In genomic region chr20:38534756-38535155, GRCh38 we compare ENCODE assay signal across 26 cellular contexts. TPM values are rescaled to one million over a fixed set of nuclear protein-coding genes. Genes with fewer than 3 reads are reported as not detected.
DNase-seq lines count a peak whose midpoint lies in the region; FAIRE-seq and TF ChIP-seq lines count a peak whose summit lies in the region.
"Had no signal": no experiment of that assay in that cellular context is flagged by ENCODE, and none has a peak within 500 bp of the region (broad histone marks: within the 10 kb centered on the region; RNA-seq: fewer than 3 reads in every experiment).

No MANE protein-coding gene starts in this region.

- H3K14ac ChIP-seq in H1 (ENCODE audit: insufficient read length), result no peak overlapping the region

- peak overlapping the region in 1 of 4 experiments; percentile 10; a peak in 1 of 7 replicates for H3K9ac ChIP-seq in H1 (replicated peaks in 1 of 4; ENCODE audit: extremely low read depth in 1 of 4, low read depth in 3 of 4, low read length in 3 of 4)
- H3K9ac ChIP-seq: BLaER1 treated with 17β-estradiol and CSF1 and Interleukin-3, amounts not matched to agents 10 nM and 100 nM; KMS-11 had no signal

- H3K9me3 ChIP-seq in H1 (ENCODE audit: insufficient read depth in 2 of 2, low read depth in 1 of 2, low read length in 1 of 2) (no peaks in the 10 kb centered on the region), esophagus muscularis mucosa (no peaks in the 10 kb centered on the region)
- H3K9me3 ChIP-seq: A549; BLaER1 treated with 17β-estradiol and CSF1 and Interleukin-3, amounts not matched to agents 10 nM and 100 nM; upper lobe of left lung had no signal

- POLR2A ChIA-PET in activated CD4-positive, alpha-beta memory T cell treated with anti-CD3 and anti-CD28 coated beads for 36 hours (lab: Charles Lee), result interaction anchor here (0.8 kb wide), 1 partner anchor 62 kb away, joined by 3 read pairs; the partner anchor contains the start of gene RALGAPB
- POLR2A ChIA-PET in activated CD4-positive, alpha-beta memory T cell treated with anti-CD3 and anti-CD28 coated beads, Interleukin-2, amount 10 ng/mL, durations not matched to agents 7 days and 5 days (lab: Charles Lee), result interaction anchor here (1.1 kb wide), 1 partner anchor 62 kb away, joined by 4 read pairs; the partner anchor contains the start of gene RALGAPB
- POLR2A ChIA-PET in H1 (lab: Charles Lee; ENCODE audit: partially characterized antibody), result no interaction called here

- no peak overlapping the region for H3K4ac ChIP-seq in H1 (replicated peaks; ENCODE audit: insufficient read length, low read depth, low read length)

- no peak overlapping the region for H3K4me2 ChIP-seq in H1 (ENCODE audit: insufficient read depth in 1 of 2, low read depth in 2 of 2, low read length in 2 of 2)
- H3K4me2 ChIP-seq: A549; BLaER1 treated with 17β-estradiol and CSF1 and Interleukin-3, amounts not matched to agents 10 nM and 100 nM; KMS-11 had no signal

- H3K23ac ChIP-seq in H1 (ENCODE audit: insufficient read length), result peak overlapping the region; percentile 15

- no peak overlapping the region for H2BK15ac ChIP-seq in H1 (ENCODE audit: low read length)

- no peak overlapping the region for H3K4me3 Mint-ChIP-seq in activated CD4-positive, alpha-beta memory T cell treated with anti-CD3 and anti-CD28 coated beads for 36 hours
- no peak overlapping the region for H3K4me3 Mint-ChIP-seq in activated CD4-positive, alpha-beta memory T cell treated with anti-CD3 and anti-CD28 coated beads, Interleukin-2, amount 10 ng/mL, durations not matched to agents 7 days and 5 days
- H3K4me3 Mint-ChIP-seq: naive B cell had no signal

- H2BK12ac ChIP-seq in H1 (ENCODE audit: low read depth, low read length), result no peak overlapping the region

- H4K5ac ChIP-seq in H1 (ENCODE audit: insufficient read length, low read depth, low read length), result no peak overlapping the region

- H3K4me1 Mint-ChIP-seq in activated CD4-positive, alpha-beta memory T cell treated with anti-CD3 and anti-CD28 coated beads for 36 hours (ENCODE audit: low read depth), result peaks cover 5% of the 10 kb centered on the region
- peaks cover 21% of the 10 kb centered on the region for H3K4me1 Mint-ChIP-seq in activated CD4-positive, alpha-beta memory T cell treated with anti-CD3 and anti-CD28 coated beads, Interleukin-2, amount 10 ng/mL, durations not matched to agents 7 days and 5 days
- H3K4me1 Mint-ChIP-seq: naive B cell had no signal

- FAIRE-seq in H1 (lab: Jason Lieb, UNC), result no peak
- FAIRE-seq: A549, GM12892 had no signal

- CTCF ChIA-PET in activated CD4-positive, alpha-beta memory T cell treated with anti-CD3 and anti-CD28 coated beads for 36 hours (lab: Charles Lee), result interaction anchor here (1.0 to 1.4 kb wide), 2 partner anchors 19 to 62 kb away, joined by 4 to 5 read pairs; partner anchors contain the start of gene RALGAPB
- CTCF ChIA-PET in activated CD4-positive, alpha-beta memory T cell treated with anti-CD3 and anti-CD28 coated beads, Interleukin-2, amount 10 ng/mL, durations not matched to agents 7 days and 5 days (lab: Charles Lee), result interaction anchor here (0.6 kb wide), 1 partner anchor 156 kb away, joined by 3 read pairs; no protein-coding TSS in a partner anchor
- CTCF ChIA-PET in H1 (lab: Charles Lee; ENCODE audit: partially characterized antibody), result no interaction called here

- H3K4me1 ChIP-seq in H1 (replicated peaks in 1 of 4; ENCODE audit: control insufficient read depth in 3 of 4, insufficient read depth in 4 of 4, low read length in 3 of 4), result no peaks in the 10 kb centered on the region
- no peaks in the 10 kb centered on the region for H3K4me1 ChIP-seq in esophagus muscularis mucosa
- H3K4me1 ChIP-seq: A549; BLaER1 treated with 17β-estradiol and CSF1 and Interleukin-3, amounts not matched to agents 10 nM and 100 nM; upper lobe of left lung had no signal

- H3K4me3 ChIP-seq in GM12865 (ENCODE audit: low read depth, low read length) (no peak overlapping the region), H1 (ENCODE audit: extremely low read depth in 1 of 4, insufficient read depth in 2 of 4, low read depth in 3 of 4, low read length in 4 of 4) (no peak overlapping the region), esophagus muscularis mucosa (no peak overlapping the region)
- H3K4me3 ChIP-seq: A549; BLaER1 treated with 17β-estradiol and CSF1 and Interleukin-3, amounts not matched to agents 10 nM and 100 nM; upper lobe of left lung had no signal

- no peak overlapping the region for H3K18ac ChIP-seq in H1 (ENCODE audit: extremely low read depth, low read length)

- H3K79me2 ChIP-seq in H1 (ENCODE audit: control insufficient read depth in 1 of 2, insufficient read depth in 2 of 2, low read length in 2 of 2), result no peaks in the 10 kb centered on the region

- peaks cover 2% of the 10 kb centered on the region in 2 experiments for H4K20me1 ChIP-seq in H1 (replicated peaks in 1 of 2; ENCODE audit: control insufficient read depth in 1 of 2, insufficient read depth in 2 of 2, low read length in 2 of 2)
- H4K20me1 ChIP-seq: BLaER1 treated with 17β-estradiol and CSF1 and Interleukin-3, amounts not matched to agents 10 nM and 100 nM had no signal

- no peak overlapping the region for H3K56ac ChIP-seq in H1 (replicated peaks; ENCODE audit: insufficient read length, low read depth, low read length)

- peak overlapping the region; percentile 62 for H3K27ac Mint-ChIP-seq in activated CD4-positive, alpha-beta memory T cell treated with anti-CD3 and anti-CD28 coated beads for 36 hours
- H3K27ac Mint-ChIP-seq in activated CD4-positive, alpha-beta memory T cell treated with anti-CD3 and anti-CD28 coated beads, Interleukin-2, amount 10 ng/mL, durations not matched to agents 7 days and 5 days, result no peak overlapping the region

- H3K27me3 Mint-ChIP-seq in activated CD4-positive, alpha-beta memory T cell treated with anti-CD3 and anti-CD28 coated beads for 36 hours, result no peaks in the 10 kb centered on the region
- H3K27me3 Mint-ChIP-seq in activated CD4-positive, alpha-beta memory T cell treated with anti-CD3 and anti-CD28 coated beads, Interleukin-2, amount 10 ng/mL, durations not matched to agents 7 days and 5 days, result no peaks in the 10 kb centered on the region
- H3K27me3 Mint-ChIP-seq: naive B cell had no signal

- no peak overlapping the region for H2BK5ac ChIP-seq in H1 (ENCODE audit: low read depth, low read length)

- H3K36me3 ChIP-seq in H1 (ENCODE audit: control insufficient read depth in 2 of 4, insufficient read depth in 4 of 4, low read length in 3 of 4), result peaks cover 0 to 43% (median 25%) of the 10 kb centered on the region in 4 experiments; a peak in 7 of 8 replicates
- H3K36me3 ChIP-seq in esophagus muscularis mucosa, result peaks cover 36 to 100% (median 88%) of the 10 kb centered on the region in 4 donors

- peak; percentile 58 for DNase-seq in activated CD4-positive, alpha-beta memory T cell treated with anti-CD3 and anti-CD28 coated beads for 36 hours
- DNase-seq in activated CD4-positive, alpha-beta memory T cell treated with anti-CD3 and anti-CD28 coated beads, Interleukin-2, amount 10 ng/mL, durations not matched to agents 7 days and 5 days, result no peak
- peak; percentile 2 for DNase-seq in GM12865 (ENCODE audit: low read depth)
- DNase-seq in H1 (ENCODE audit: low read depth in 1 of 2, low spot score in 2 of 2), result no peak
- peak; percentile 2 for DNase-seq in stimulated activated CD4-positive, alpha-beta T cell treated with anti-CD3 and anti-CD28 coated beads, Interleukin-4, amount 100 ng/mL, for 1 hour
- no peak for DNase-seq in NCI-H1417 (lab: John Stamatoyannopoulos, UW)
- no peak for DNase-seq in esophagus muscularis mucosa (ENCODE audit: extremely low spot score)
- DNase-seq in NCI-H526 treated with DMSO at 0.1 percent for 48 hours (lab: John Stamatoyannopoulos, UW), result no peak
- DNase-seq: activated gamma-delta T cell, DND-41, left colon, mesendoderm, naive B cell, NCI-H187, retina had no signal

- intact Hi-C loops in activated CD4-positive, alpha-beta memory T cell treated with anti-CD3 and anti-CD28 coated beads for 36 hours (cut with micrococcal nuclease), result no loop called here
- intact Hi-C loops in esophagus muscularis mucosa (cut with DNase I), result no loop called here

- H4K8ac ChIP-seq in H1 (ENCODE audit: extremely low read depth, insufficient read depth, low read length), result peak overlapping the region; percentile 51; the same call in 1 of the 2 replicates

- H3K36me3 Mint-ChIP-seq in activated CD4-positive, alpha-beta memory T cell treated with anti-CD3 and anti-CD28 coated beads for 36 hours, result peaks cover 41% of the 10 kb centered on the region
- H3K36me3 Mint-ChIP-seq in activated CD4-positive, alpha-beta memory T cell treated with anti-CD3 and anti-CD28 coated beads, Interleukin-2, amount 10 ng/mL, durations not matched to agents 7 days and 5 days (ENCODE audit: low read depth), result peaks cover 57% of the 10 kb centered on the region

- no peak for TF ChIP-seq CTCF in GM12865 (IDR thresholded peaks at IDR 0.05; ENCODE audit: insufficient read depth, low read depth, low read length, missing control alignments)
- TF ChIP-seq CTCF in H1 (IDR thresholded peaks at IDR 0.05; ENCODE audit: control extremely low read depth in 1 of 3, insufficient read depth in 1 of 3, low read depth in 1 of 3, low read length in 3 of 3), result no peak
- TF ChIP-seq CTCF in esophagus muscularis mucosa (IDR thresholded peaks at IDR 0.05), result no peak

- no peak for TF ChIP-seq RAD21 in H1 (IDR thresholded peaks at IDR 0.05 in 1 of 2, conservative IDR thresholded peaks at IDR 0.05 in 1 of 2; ENCODE audit: low read depth in 2 of 2, low read length in 2 of 2)

- H3K27me3 ChIP-seq in H1 (replicated peaks in 1 of 4; ENCODE audit: control insufficient read depth in 3 of 4, extremely low read depth in 1 of 4, insufficient read depth in 3 of 4, low read length in 3 of 4) (no peaks in the 10 kb centered on the region), esophagus muscularis mucosa (no peaks in the 10 kb centered on the region)
- H3K27me3 ChIP-seq: BLaER1 treated with 17β-estradiol and CSF1 and Interleukin-3, amounts not matched to agents 10 nM and 100 nM; upper lobe of left lung had no signal

- no peaks in the 10 kb centered on the region for H3K23me2 ChIP-seq in H1 (ENCODE audit: low read depth, low read length)

- H2BK120ac ChIP-seq in H1 (replicated peaks; ENCODE audit: low read depth, low read length), result no peak overlapping the region

- TF ChIP-seq POLR2A in H1 (IDR thresholded peaks at IDR 0.05; ENCODE audit: control extremely low read depth in 1 of 2, low read depth in 2 of 2, low read length in 2 of 2) (no peak), esophagus muscularis mucosa (IDR thresholded peaks at IDR 0.05; ENCODE audit: low read depth) (no peak)

- no peaks in the 10 kb centered on the region for H3K9me3 Mint-ChIP-seq in activated CD4-positive, alpha-beta memory T cell treated with anti-CD3 and anti-CD28 coated beads for 36 hours
- H3K9me3 Mint-ChIP-seq in activated CD4-positive, alpha-beta memory T cell treated with anti-CD3 and anti-CD28 coated beads, Interleukin-2, amount 10 ng/mL, durations not matched to agents 7 days and 5 days, result no peaks in the 10 kb centered on the region
- H3K9me3 Mint-ChIP-seq: naive B cell had no signal

- H2AK5ac ChIP-seq in H1 (ENCODE audit: low read depth, low read length), result no peak overlapping the region

- no peak overlapping the region for H3K27ac ChIP-seq in H1 (ENCODE audit: low read depth, low read length)
- no peak overlapping the region for H3K27ac ChIP-seq in esophagus muscularis mucosa (replicated peaks in 1 of 4)
- H3K27ac ChIP-seq: A549; BLaER1 treated with 17β-estradiol and CSF1 and Interleukin-3, amounts not matched to agents 10 nM and 100 nM; KMS-11; upper lobe of left lung; VCaP had no signal

- 93% methylated on average over 11 of the region's 11 CpGs; no CpG with 5 or more reads in 1 of the 2 experiments for WGBS in H1 (ENCODE audit: extremely low coverage in 1 of 2, insufficient coverage in 1 of 2, insufficient read length in 1 of 2, insufficient replicate concordance in 2 of 2, low coverage in 1 of 2, low lambda C conversion rate in 2 of 2, missing lambda C conversion rate in 1 of 2), 2 experiments
- 88% methylated on average over 8 of the region's 11 CpGs for WGBS in esophagus muscularis mucosa

- no peak for TF ChIP-seq EP300 in H1 (IDR thresholded peaks at IDR 0.05; ENCODE audit: borderline replicate concordance in 1 of 2, low read depth in 2 of 2, low read length in 2 of 2)
- no peak for TF ChIP-seq EP300 in esophagus muscularis mucosa (IDR thresholded peaks at IDR 0.05)

- H4K91ac ChIP-seq in H1 (replicated peaks; ENCODE audit: insufficient read length, low read length), result no peak overlapping the region

- H2AFZ ChIP-seq in H1 (ENCODE audit: low read length), result no peak overlapping the region

- no peaks in the 10 kb centered on the region for H3K79me1 ChIP-seq in H1 (ENCODE audit: low read depth, low read length)

- no peak overlapping the region for H2BK20ac ChIP-seq in H1 (ENCODE audit: low read length)

RNA-seq across cellular contexts. Expression of gene ADIG, which starts 46.2 kb away (rescaled TPM):
- total RNA-seq in activated CD4-positive, alpha-beta memory T cell treated with anti-CD3 and anti-CD28 coated beads for 36 hours, result not detected
- total RNA-seq in activated CD4-positive, alpha-beta memory T cell treated with anti-CD3 and anti-CD28 coated beads, Interleukin-2, amount 10 ng/mL, durations not matched to agents 7 days and 5 days, result not detected
- total RNA-seq in H1 (2021; fragmentation: NEBNext Ultra II Directional; extraction: Animal tissue kit (Norgen Biotek cat#: 25700)), result not detected in 2 replicates
- not detected in 2 replicates for polyA plus RNA-seq in H1 (2011; rRNA removed)
- not detected for polyA plus RNA-seq in H1 (2011; cell fraction: cytosol; rRNA removed)
- polyA plus RNA-seq in H1 (2011; cell fraction: nucleus; rRNA removed), result not detected
- polyA plus RNA-seq in H1 (2012, experiment 1 of 2), result not detected in 4 replicates
- not detected for polyA plus RNA-seq in H1 (2012, experiment 2 of 2)
- polyA plus RNA-seq in H1 (2013, experiment 1 of 2), result not detected
- polyA plus RNA-seq in H1 (2013, experiment 2 of 2), result not detected
- not detected in 2 replicates for polyA minus RNA-seq in H1 (2011; rRNA and poly(A)+ RNA removed)
- not detected for polyA minus RNA-seq in H1 (2011; cell fraction: cytosol; rRNA and poly(A)+ RNA removed)
- polyA minus RNA-seq in H1 (2011; cell fraction: nucleus; rRNA and poly(A)+ RNA removed), result not detected
- total RNA-seq in esophagus muscularis mucosa, result not detected
- total RNA-seq: activated CD8-positive, alpha-beta memory T cell treated with anti-CD3 and anti-CD28 coated beads for 36 hours; HT1080; left colon; osteoblast; RPMI7951; SK-MEL-5 had no signal
- polyA plus RNA-seq: A549 had no signal

Comparison
In these comparisons a context has a peak if more than half of its experiments do, and no peak if none do; other contexts are left out.
1. DNase-seq: peak in activated CD4-positive, alpha-beta memory T cell treated with anti-CD3 and anti-CD28 coated beads for 36 hours (single experiment), GM12865 (single experiment) and stimulated activated CD4-positive, alpha-beta T cell treated with anti-CD3 and anti-CD28 coated beads, Interleukin-4, amount 100 ng/mL, for 1 hour (single experiment); none in activated CD4-positive, alpha-beta memory T cell treated with anti-CD3 and anti-CD28 coated beads, Interleukin-2, amount 10 ng/mL, durations not matched to agents 7 days and 5 days (single experiment), H1 (0 of 2), NCI-H1417 (0 of 3), esophagus muscularis mucosa (single experiment) and NCI-H526 treated with DMSO at 0.1 percent for 48 hours (single experiment).